18 cellular contexts compared by ENCODE assay signal in the genomic region with DNA sequence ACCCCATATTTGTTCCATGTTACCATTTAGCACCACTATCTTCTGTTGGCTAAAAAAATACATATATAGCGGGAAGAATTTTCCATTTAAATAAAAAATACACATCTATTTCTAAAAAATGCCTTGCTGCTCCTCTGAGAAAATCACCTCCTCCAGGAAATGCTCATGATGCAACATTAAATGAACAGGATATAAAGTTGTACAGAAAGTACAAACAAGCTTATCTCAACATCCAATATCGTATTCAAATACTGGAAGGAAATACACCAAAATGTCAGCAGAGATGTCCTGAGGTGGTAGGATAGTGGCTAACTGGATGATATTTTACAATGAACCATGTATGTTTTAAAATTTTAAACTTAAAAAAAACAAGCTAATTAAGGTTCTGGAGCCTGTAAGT. TPM values are rescaled to one million over a fixed set of nuclear protein-coding genes. Genes with fewer than 3 reads are reported as not detected.
DNase-seq lines count a peak whose midpoint lies in the region; ATAC-seq, FAIRE-seq and TF ChIP-seq lines count a peak whose summit lies in the region.
"Had no signal": no experiment of that assay in that cellular context is flagged by ENCODE, and none has a peak within 500 bp of the region (broad histone marks: within the 10 kb centered on the region; RNA-seq: fewer than 3 reads in every experiment).

No MANE protein-coding gene starts in this region.

- H3K4me1 ChIP-seq in endothelial cell of umbilical vein (ENCODE audit: control insufficient read depth, extremely low read depth, insufficient read depth, low read length), result peaks cover 16% of the 10 kb centered on the region
- H3K4me1 ChIP-seq: SJSA1 had no signal

- intact Hi-C loops in endothelial cell of umbilical vein (cut with micrococcal nuclease), result loop anchor here (2.0 kb wide), 1 partner anchor 20 kb away; no protein-coding TSS in a partner anchor

- no peaks in the 10 kb centered on the region for H3K9me3 ChIP-seq in endothelial cell of umbilical vein (replicated peaks; ENCODE audit: control insufficient read depth, insufficient read depth, low read length)
- H3K9me3 ChIP-seq: pancreas had no signal

- no peak for TF ChIP-seq POLR2A in endothelial cell of umbilical vein (IDR thresholded peaks at IDR 0.05; ENCODE audit: low read depth, low read length)

- H2AFZ ChIP-seq in endothelial cell of umbilical vein (ENCODE audit: low read depth, low read length), result no peak overlapping the region

- H3K4me3 ChIP-seq in endothelial cell of umbilical vein (replicated peaks in 1 of 3; ENCODE audit: insufficient read depth in 1 of 3, low read depth in 1 of 3, low read length in 3 of 3), result no peak overlapping the region
- H3K4me3 ChIP-seq: pancreas, SJSA1 had no signal

- H3K4me3 Mint-ChIP-seq in activated naive CD4-positive, alpha-beta T cell treated with anti-CD3 and anti-CD28 coated beads, Interleukin-2, amount 50 U/mL, for 24 hours, result peak overlapping the region; percentile 33
- H3K4me3 Mint-ChIP-seq in stimulated activated effector memory CD8-positive, alpha-beta T cell treated with anti-CD3 and anti-CD28 coated beads, Interleukin-12 subunit alpha, Interleukin-12 subunit beta, amount 100 ng/mL, for 72 hours, result no peak overlapping the region

- H3K27me3 Mint-ChIP-seq in activated naive CD4-positive, alpha-beta T cell treated with anti-CD3 and anti-CD28 coated beads, Interleukin-2, amount 50 U/mL, for 24 hours, result no peaks in the 10 kb centered on the region

- H3K4me1 Mint-ChIP-seq in activated naive CD4-positive, alpha-beta T cell treated with anti-CD3 and anti-CD28 coated beads, Interleukin-2, amount 50 U/mL, for 24 hours, result peaks cover 72% of the 10 kb centered on the region
- peaks cover 70% of the 10 kb centered on the region for H3K4me1 Mint-ChIP-seq in stimulated activated effector memory CD8-positive, alpha-beta T cell treated with anti-CD3 and anti-CD28 coated beads, Interleukin-12 subunit alpha, Interleukin-12 subunit beta, amount 100 ng/mL, for 72 hours

- no peaks in the 10 kb centered on the region for H3K9me3 Mint-ChIP-seq in activated naive CD4-positive, alpha-beta T cell treated with anti-CD3 and anti-CD28 coated beads, Interleukin-2, amount 50 U/mL, for 24 hours
- H3K9me3 Mint-ChIP-seq in stimulated activated effector memory CD8-positive, alpha-beta T cell treated with anti-CD3 and anti-CD28 coated beads, Interleukin-12 subunit alpha, Interleukin-12 subunit beta, amount 100 ng/mL, for 72 hours, result no peaks in the 10 kb centered on the region

- no peak for DNase-seq in activated naive CD4-positive, alpha-beta T cell treated with Interleukin-2 at 50 U/mL for 16 hours
- peak; percentile 41 for DNase-seq in endothelial cell of umbilical vein (ENCODE audit: low read depth, low spot score)
- DNase-seq in stimulated activated effector memory CD8-positive, alpha-beta T cell treated with anti-CD3 and anti-CD28 coated beads, Interleukin-12 subunit alpha, Interleukin-12 subunit beta, amount 100 ng/mL, for 72 hours (ENCODE audit: low spot score in 2 of 2), result no peak
- DNase-seq in foreskin melanocyte, result no peak
- no peak for DNase-seq in Kasumi-1 (lab: John Stamatoyannopoulos, UW)
- DNase-seq: activated CD4-positive, CD25-positive, alpha-beta regulatory T cell treated with anti-CD3 and anti-CD28 coated beads, Interleukin-2, amount 50 U/mL, for 72 hours; activated effector memory CD4-positive, alpha-beta T cell treated with anti-CD3 and anti-CD28 coated beads, Interleukin-2, amount 50 U/mL, for 16 hours; DND-41; GOT3; pancreas had no signal

- TF ChIP-seq CTCF in VCaP (conservative IDR thresholded peaks at IDR 0.05), result no peak
- no peak for TF ChIP-seq CTCF in endothelial cell of umbilical vein (IDR thresholded peaks at IDR 0.05; ENCODE audit: extremely low read depth in 1 of 2, insufficient read depth in 1 of 2, low read depth in 1 of 2, low read length in 2 of 2)

- peak overlapping the region; percentile 55 for H3K27ac ChIP-seq in VCaP
- peak overlapping the region; percentile 44 for H3K27ac ChIP-seq in endothelial cell of umbilical vein (ENCODE audit: insufficient read depth, low read depth, low read length)
- H3K27ac ChIP-seq: HL-60, pancreas, SJSA1 had no signal

- peak overlapping the region; percentile 76 for H3K27ac Mint-ChIP-seq in activated naive CD4-positive, alpha-beta T cell treated with anti-CD3 and anti-CD28 coated beads, Interleukin-2, amount 50 U/mL, for 24 hours
- peak overlapping the region; percentile 32 for H3K27ac Mint-ChIP-seq in stimulated activated effector memory CD8-positive, alpha-beta T cell treated with anti-CD3 and anti-CD28 coated beads, Interleukin-12 subunit alpha, Interleukin-12 subunit beta, amount 100 ng/mL, for 72 hours

- dilution Hi-C loops in endothelial cell of umbilical vein (cut with MboI; ENCODE audit: extremely low pct_ligation_motif_present, low sequenced_read_pairs), result no loop called here

- peaks cover 15% of the 10 kb centered on the region for H3K36me3 Mint-ChIP-seq in activated naive CD4-positive, alpha-beta T cell treated with anti-CD3 and anti-CD28 coated beads, Interleukin-2, amount 50 U/mL, for 24 hours
- peaks cover 73% of the 10 kb centered on the region for H3K36me3 Mint-ChIP-seq in stimulated activated effector memory CD8-positive, alpha-beta T cell treated with anti-CD3 and anti-CD28 coated beads, Interleukin-12 subunit alpha, Interleukin-12 subunit beta, amount 100 ng/mL, for 72 hours

- no TSS peak for BruUV-seq in endothelial cell of umbilical vein (replicated peaks; lab: Mats Ljungman, UMichigan)

- POLR2A ChIA-PET in endothelial cell of umbilical vein (lab: Charles Lee), result interaction anchor here (0.7 kb wide), 1 partner anchor 9 kb away, joined by 3 read pairs; no protein-coding TSS in a partner anchor

- no peak for ATAC-seq in stimulated activated effector memory CD8-positive, alpha-beta T cell treated with anti-CD3 and anti-CD28 coated beads, Interleukin-12 subunit alpha, Interleukin-12 subunit beta, amount 100 ng/mL, for 72 hours
- no peak for ATAC-seq in GM18867 (IDR thresholded peaks at IDR 0.05; ENCODE audit: unreplicated experiment)

- H3K4me2 ChIP-seq in endothelial cell of umbilical vein (ENCODE audit: insufficient read depth, low read length), result peak overlapping the region; percentile 58

- no peaks in the 10 kb centered on the region for H4K20me1 ChIP-seq in endothelial cell of umbilical vein (replicated peaks; ENCODE audit: control insufficient read depth, extremely low read depth, insufficient read depth, low read length)

- H3K36me3 ChIP-seq in endothelial cell of umbilical vein (ENCODE audit: control insufficient read depth in 2 of 2, extremely low read depth in 1 of 2, insufficient read depth in 2 of 2, low read length in 2 of 2), result no peaks in the 10 kb centered on the region
- H3K36me3 ChIP-seq: pancreas had no signal

- H3K9ac ChIP-seq in endothelial cell of umbilical vein (replicated peaks; ENCODE audit: extremely low read depth, insufficient read depth, low read length), result no peak overlapping the region

- CTCF ChIA-PET in endothelial cell of umbilical vein (lab: Charles Lee), result interaction anchor here (0.8 to 1.6 kb wide), 9 partner anchors 8 to 102 kb away, joined by 3 to 6 read pairs (median 4); a partner anchor contains a TSS

- no peaks in the 10 kb centered on the region for H3K9me1 ChIP-seq in endothelial cell of umbilical vein (replicated peaks; ENCODE audit: control insufficient read depth, extremely low read depth, insufficient read depth, low read length)

- FAIRE-seq in endothelial cell of umbilical vein (lab: Jason Lieb, UNC), result no peak
- FAIRE-seq: colon, GM12892, pancreas, urothelium cell line had no signal

- H3K79me2 ChIP-seq in endothelial cell of umbilical vein (ENCODE audit: control insufficient read depth, insufficient read depth, low read length), result peaks cover 93% of the 10 kb centered on the region

- H3K27me3 ChIP-seq in endothelial cell of umbilical vein (ENCODE audit: control insufficient read depth in 2 of 2, insufficient read depth in 2 of 2, low read length in 2 of 2), result no peaks in the 10 kb centered on the region
- H3K27me3 ChIP-seq: pancreas, SJSA1 had no signal

TF ChIP-seq in endothelial cell of umbilical vein, 7 proteins besides CTCF, POLR2A, EP300 and RAD21:
- TF ChIP-seq FOS (IDR thresholded peaks at IDR 0.05; ENCODE audit: borderline replicate concordance, insufficient read depth, low read length), result no peak
- peak; percentile 30 for TF ChIP-seq GATA2 (IDR thresholded peaks at IDR 0.05; ENCODE audit: insufficient read depth, insufficient read length, low read depth, low read length)
TF ChIP-seq in endothelial cell of umbilical vein: peak in this region for 1.

RNA-seq across cellular contexts. Expression of a gene that starts 21.3 kb away (rescaled TPM):
- total RNA-seq in endothelial cell of umbilical vein, result 36.4 and 40.1 TPM in 2 replicates
- 15.1 and 17.1 TPM in 2 replicates for polyA plus RNA-seq in endothelial cell of umbilical vein
- polyA plus RNA-seq in endothelial cell of umbilical vein (2011; cell fraction: cytosol; rRNA removed), result 18.5 and 19.1 TPM in 2 replicates
- polyA plus RNA-seq in endothelial cell of umbilical vein (2011; cell fraction: nucleus; rRNA removed), result 11.9 and 16.8 TPM in 2 replicates
- polyA plus RNA-seq in endothelial cell of umbilical vein (2012), result 26.7 and 33.7 TPM in 2 replicates
- polyA minus RNA-seq in endothelial cell of umbilical vein, result 33.1 and 38.6 TPM in 2 replicates
- polyA minus RNA-seq in endothelial cell of umbilical vein (2011; cell fraction: cytosol; rRNA and poly(A)+ RNA removed), result 25.4 TPM
- 18.2 and 24.7 TPM in 2 replicates for polyA minus RNA-seq in endothelial cell of umbilical vein (2011; cell fraction: nucleus; rRNA and poly(A)+ RNA removed)
